In the genomic region with DNA sequence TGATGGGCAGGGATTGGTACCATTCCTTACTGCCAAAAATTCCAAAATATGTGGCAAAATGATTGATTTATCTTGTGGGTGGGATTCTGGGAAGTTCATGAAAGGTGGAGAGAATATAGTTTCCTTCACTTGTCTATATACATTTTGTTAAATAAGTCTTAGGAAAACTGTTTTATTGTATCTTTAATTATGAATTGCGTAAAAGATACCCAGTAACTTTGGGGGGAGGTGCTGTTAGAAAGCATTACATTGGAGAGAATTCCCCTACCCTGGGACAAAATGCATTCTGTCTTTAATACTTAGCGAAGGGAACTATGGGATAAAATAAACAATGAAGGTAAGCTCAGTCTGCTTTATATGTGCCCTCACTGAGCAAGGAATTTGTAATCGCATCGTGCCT, we compare ENCODE assay signal across 10 cellular contexts. TPM values are rescaled to one million over a fixed set of nuclear protein-coding genes. Genes with fewer than 3 reads are reported as not detected.
DNase-seq lines count a peak whose midpoint lies in the region; ATAC-seq and TF ChIP-seq lines count a peak whose summit lies in the region.
"Had no signal": no experiment of that assay in that cellular context is flagged by ENCODE, and none has a peak within 500 bp of the region (broad histone marks: within the 10 kb centered on the region; RNA-seq: fewer than 3 reads in every experiment).

No MANE protein-coding gene starts in this region.

- peak overlapping the region; percentile 89 for H3K4me2 ChIP-seq in SU-DHL-6 (ENCODE audit: low read depth, low read length, poor library complexity, severe bottlenecking)

- peaks cover 54% of the 10 kb centered on the region for H3K4me1 Mint-ChIP-seq in stimulated activated effector memory CD8-positive, alpha-beta T cell treated with anti-CD3 and anti-CD28 coated beads, Interleukin-12 subunit alpha, Interleukin-12 subunit beta, amount 100 ng/mL, for 72 hours

- no peaks in the 10 kb centered on the region for H3K9me3 ChIP-seq in SU-DHL-6 (ENCODE audit: insufficient read depth, low read length)
- H3K9me3 ChIP-seq: mucosa of descending colon had no signal

- H3K9ac ChIP-seq in SU-DHL-6 (ENCODE audit: low read length), result peak overlapping the region; percentile 98; the same call in 1 of the 2 replicates

- TF ChIP-seq CTCF in SU-DHL-6 (IDR thresholded peaks at IDR 0.05; ENCODE audit: insufficient read depth, low read length, poor library complexity, severe bottlenecking) (no peak), fibroblast of villous mesenchyme (IDR thresholded peaks at IDR 0.05; ENCODE audit: insufficient read depth, low read depth, low read length) (no peak), GM20000 (IDR thresholded peaks at IDR 0.05; ENCODE audit: extremely low read depth, missing control alignments) (no peak)

- peak overlapping the region; percentile 93 for H3K4me3 Mint-ChIP-seq in stimulated activated effector memory CD8-positive, alpha-beta T cell treated with anti-CD3 and anti-CD28 coated beads, Interleukin-12 subunit alpha, Interleukin-12 subunit beta, amount 100 ng/mL, for 72 hours

- H4K20me1 ChIP-seq in SU-DHL-6 (ENCODE audit: low read depth, low read length), result peaks cover 81% of the 10 kb centered on the region

- H3K79me2 ChIP-seq in SU-DHL-6 (ENCODE audit: insufficient read depth, low read length), result peaks cover 94% of the 10 kb centered on the region

- peak overlapping the region; percentile 9 for H3K4me3 ChIP-seq in SU-DHL-6 (ENCODE audit: insufficient read depth, low read length, poor library complexity, severe bottlenecking)
- H3K4me3 ChIP-seq in fibroblast of villous mesenchyme (ENCODE audit: low read depth, low read length), result peak overlapping the region; percentile 40
- H3K4me3 ChIP-seq: mucosa of descending colon had no signal

- H3F3A ChIP-seq in SU-DHL-6 (ENCODE audit: insufficient read depth), result no peaks in the 10 kb centered on the region; the same call in 1 of the 2 replicates

- no peaks in the 10 kb centered on the region for H3K9me2 ChIP-seq in SU-DHL-6 (replicated peaks; ENCODE audit: insufficient read depth, low read length)

- no peak overlapping the region for H2AFZ ChIP-seq in SU-DHL-6 (ENCODE audit: low read depth, low read length, severe bottlenecking)

- peak; percentile 2 for DNase-seq in NCI-H345 (lab: John Stamatoyannopoulos, UW)
- no peak for DNase-seq in NCI-H345 treated with DMSO at 0.1 percent for 48 hours (lab: John Stamatoyannopoulos, UW; ENCODE audit: unreplicated experiment)
- no peak for DNase-seq in fibroblast of villous mesenchyme (ENCODE audit: low read depth)
- DNase-seq in stimulated activated effector memory CD8-positive, alpha-beta T cell treated with anti-CD3 and anti-CD28 coated beads, Interleukin-12 subunit alpha, Interleukin-12 subunit beta, amount 100 ng/mL, for 72 hours (ENCODE audit: low spot score in 2 of 2), result no peak
- DNase-seq in GM20000 (ENCODE audit: low spot score), result no peak
- no peak for DNase-seq in superior temporal gyrus (ENCODE audit: extremely low spot score)
- DNase-seq: mucosa of descending colon, NCI-H2171 had no signal

- no peak overlapping the region for H3K27ac ChIP-seq in SU-DHL-6 (ENCODE audit: low read depth, low read length)

- H3K36me3 Mint-ChIP-seq in stimulated activated effector memory CD8-positive, alpha-beta T cell treated with anti-CD3 and anti-CD28 coated beads, Interleukin-12 subunit alpha, Interleukin-12 subunit beta, amount 100 ng/mL, for 72 hours, result peaks cover 36% of the 10 kb centered on the region

- H3K36me3 ChIP-seq in SU-DHL-6 (ENCODE audit: low read length), result no peaks in the 10 kb centered on the region

- no peaks in the 10 kb centered on the region for H3K9me3 Mint-ChIP-seq in stimulated activated effector memory CD8-positive, alpha-beta T cell treated with anti-CD3 and anti-CD28 coated beads, Interleukin-12 subunit alpha, Interleukin-12 subunit beta, amount 100 ng/mL, for 72 hours

- H3K27ac Mint-ChIP-seq in stimulated activated effector memory CD8-positive, alpha-beta T cell treated with anti-CD3 and anti-CD28 coated beads, Interleukin-12 subunit alpha, Interleukin-12 subunit beta, amount 100 ng/mL, for 72 hours, result no peak overlapping the region

- ATAC-seq in stimulated activated effector memory CD8-positive, alpha-beta T cell treated with anti-CD3 and anti-CD28 coated beads, Interleukin-12 subunit alpha, Interleukin-12 subunit beta, amount 100 ng/mL, for 72 hours, result no peak
- no peak for ATAC-seq in GM21526 (IDR thresholded peaks at IDR 0.05; ENCODE audit: low FRiP score, unreplicated experiment)
- ATAC-seq: mucosa of descending colon had no signal

- H3K27me3 ChIP-seq in SU-DHL-6 (ENCODE audit: low read length), result no peaks in the 10 kb centered on the region

RNA-seq across cellular contexts. Expression of gene SETD5, which starts 4.6 kb away (rescaled TPM):
- total RNA-seq in fibroblast of villous mesenchyme, result 117 and 140 TPM in 2 replicates

RNA-seq across cellular contexts. Expression of gene THUMPD3, which starts 39.1 kb away (rescaled TPM):
- total RNA-seq in fibroblast of villous mesenchyme, result 40.3 and 50.1 TPM in 2 replicates
